Comparison of ENCODE assay signal across 1 cellular context in the genomic region with DNA sequence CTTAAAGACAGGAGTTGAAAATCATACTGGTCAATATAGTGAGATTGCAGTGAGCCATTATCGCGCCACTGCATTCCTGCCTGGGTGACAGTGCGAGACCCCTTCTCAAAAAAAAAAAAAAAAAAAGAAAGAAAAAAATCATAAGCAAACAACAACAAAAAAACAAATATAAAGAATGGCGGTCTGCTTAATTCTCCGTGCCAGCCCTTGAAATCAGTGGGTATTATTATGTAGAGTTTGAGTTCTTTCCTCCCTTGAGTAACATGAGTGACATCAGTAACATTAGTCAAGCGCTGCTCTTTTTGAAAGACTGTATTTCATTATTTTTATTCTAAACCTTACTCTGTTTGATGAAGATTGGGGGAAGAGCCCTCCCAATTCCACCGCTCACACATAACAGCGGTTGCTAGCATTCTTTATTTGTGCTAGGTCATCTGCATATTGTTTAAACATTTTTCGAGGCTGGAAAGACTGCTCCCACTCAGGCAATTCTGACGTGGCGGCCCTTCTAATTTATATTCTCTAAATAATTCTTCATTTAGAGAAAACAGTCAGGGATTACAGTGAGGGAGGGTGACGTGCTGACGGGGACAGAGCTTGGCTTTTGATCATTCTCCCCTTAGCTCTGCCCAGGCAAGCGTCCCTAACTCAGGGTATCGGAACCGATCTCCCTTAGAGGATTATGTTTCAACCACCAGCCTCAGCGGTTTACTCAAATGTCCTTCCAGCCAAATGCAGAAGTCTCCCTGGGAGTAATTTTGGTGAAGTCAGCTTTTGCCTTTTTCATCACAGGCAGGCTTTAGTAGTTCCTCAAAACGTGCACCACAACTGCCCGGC.
TF ChIP-seq lines count a peak whose summit lies in the region.

No MANE protein-coding gene starts in this region.

TF ChIP-seq in K562, 482 proteins besides CTCF, POLR2A, EP300 and RAD21 (continued from another document and continues in another):
- TF ChIP-seq LCOR (CRISPR knock-in tag; IDR thresholded peaks at IDR 0.05), result peak; percentile 96; the same call in 1 of the 2 replicates
- TF ChIP-seq, protein P1, sequence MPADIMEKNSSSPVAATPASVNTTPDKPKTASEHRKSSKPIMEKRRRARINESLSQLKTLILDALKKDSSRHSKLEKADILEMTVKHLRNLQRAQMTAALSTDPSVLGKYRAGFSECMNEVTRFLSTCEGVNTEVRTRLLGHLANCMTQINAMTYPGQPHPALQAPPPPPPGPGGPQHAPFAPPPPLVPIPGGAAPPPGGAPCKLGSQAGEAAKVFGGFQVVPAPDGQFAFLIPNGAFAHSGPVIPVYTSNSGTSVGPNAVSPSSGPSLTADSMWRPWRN (IDR thresholded peaks at IDR 0.05; ENCODE audit: low read depth), result 0 out of 2 replicates have a peak, but pooled peaks have one; percentile 37
- TF ChIP-seq BCOR (IDR thresholded peaks at IDR 0.05), result 0 out of 2 replicates have a peak, but pooled peaks have one; percentile 25
- no peak for TF ChIP-seq ETV5 (CRISPR knock-in tag; IDR thresholded peaks at IDR 0.05; ENCODE audit: low read depth)
- peak in 1 of 2 experiments; percentile 91; a peak in 1 of 4 replicates for TF ChIP-seq ZNF318 (IDR thresholded peaks at IDR 0.05; ENCODE audit: borderline replicate concordance in 1 of 2, low read depth in 1 of 2)
- TF ChIP-seq MXD1 (CRISPR knock-in tag; IDR thresholded peaks at IDR 0.05; ENCODE audit: borderline replicate concordance, poor library complexity, severe bottlenecking), result no peak
- TF ChIP-seq L3MBTL2 (IDR thresholded peaks at IDR 0.05), result no peak
- no peak for TF ChIP-seq ZNF12 (CRISPR knock-in tag; IDR thresholded peaks at IDR 0.05)
- TF ChIP-seq HDGF (IDR thresholded peaks at IDR 0.05), result no peak
- TF ChIP-seq HNRNPL (IDR thresholded peaks at IDR 0.05; ENCODE audit: low read depth, low read length), result no peak
- no peak for TF ChIP-seq ZNF561 (CRISPR knock-in tag; conservative IDR thresholded peaks at IDR 0.05)
- no peak for TF ChIP-seq NR2C2 (CRISPR knock-in tag; IDR thresholded peaks at IDR 0.05)
- TF ChIP-seq NR2C2 (tag; IDR thresholded peaks at IDR 0.05), result no peak; the same call in 1 of the 2 replicates
- TF ChIP-seq ZKSCAN1 (IDR thresholded peaks at IDR 0.05; ENCODE audit: low read depth, low read length), result no peak
- no peak for TF ChIP-seq FOSL1 (tag; conservative IDR thresholded peaks at IDR 0.05)
- no peak for TF ChIP-seq XRCC5 (IDR thresholded peaks at IDR 0.05; ENCODE audit: low read depth, low read length)
- no peak for TF ChIP-seq ZNF740 (CRISPR knock-in tag; IDR thresholded peaks at IDR 0.05)
- no peak for TF ChIP-seq ZNF740 (tag; IDR thresholded peaks at IDR 0.05)
- TF ChIP-seq ETS2 (tag; IDR thresholded peaks at IDR 0.05; ENCODE audit: borderline replicate concordance, poor library complexity, severe bottlenecking), result no peak
- TF ChIP-seq PML (IDR thresholded peaks at IDR 0.05; ENCODE audit: low read length), result no peak; the same call in 1 of the 2 replicates
- TF ChIP-seq TARDBP (IDR thresholded peaks at IDR 0.05), result no peak
- TF ChIP-seq ELF4 (CRISPR knock-in tag; IDR thresholded peaks at IDR 0.05), result no peak
- TF ChIP-seq ZNF668 (CRISPR knock-in tag; IDR thresholded peaks at IDR 0.05), result no peak
- TF ChIP-seq ARID2 (IDR thresholded peaks at IDR 0.05), result 0 out of 2 replicates have a peak, but pooled peaks have one; percentile 34
- TF ChIP-seq CSDE1 (IDR thresholded peaks at IDR 0.05), result no peak
- no peak for TF ChIP-seq RBBP5 (IDR thresholded peaks at IDR 0.05; ENCODE audit: borderline replicate concordance, insufficient read depth, low read length, poor library complexity, severe bottlenecking)
- no peak for TF ChIP-seq BCL6 (CRISPR knock-in tag; IDR thresholded peaks at IDR 0.05)
- no peak for TF ChIP-seq BRD4 (IDR thresholded peaks at IDR 0.05)
- no peak for TF ChIP-seq E4F1 (CRISPR knock-in tag; IDR thresholded peaks at IDR 0.05; ENCODE audit: borderline replicate concordance)
- TF ChIP-seq, protein P2, sequence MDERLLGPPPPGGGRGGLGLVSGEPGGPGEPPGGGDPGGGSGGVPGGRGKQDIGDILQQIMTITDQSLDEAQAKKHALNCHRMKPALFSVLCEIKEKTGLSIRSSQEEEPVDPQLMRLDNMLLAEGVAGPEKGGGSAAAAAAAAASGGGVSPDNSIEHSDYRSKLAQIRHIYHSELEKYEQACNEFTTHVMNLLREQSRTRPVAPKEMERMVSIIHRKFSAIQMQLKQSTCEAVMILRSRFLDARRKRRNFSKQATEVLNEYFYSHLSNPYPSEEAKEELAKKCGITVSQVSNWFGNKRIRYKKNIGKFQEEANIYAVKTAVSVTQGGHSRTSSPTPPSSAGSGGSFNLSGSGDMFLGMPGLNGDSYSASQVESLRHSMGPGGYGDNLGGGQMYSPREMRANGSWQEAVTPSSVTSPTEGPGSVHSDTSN (CRISPR knock-in tag; IDR thresholded peaks at IDR 0.05; ENCODE audit: low read depth), result no peak
- TF ChIP-seq, protein P2 (tag; conservative IDR thresholded peaks at IDR 0.05; ENCODE audit: low read depth), result 0 out of 2 replicates have a peak, but pooled peaks have one; percentile 5
- TF ChIP-seq, protein P3, sequence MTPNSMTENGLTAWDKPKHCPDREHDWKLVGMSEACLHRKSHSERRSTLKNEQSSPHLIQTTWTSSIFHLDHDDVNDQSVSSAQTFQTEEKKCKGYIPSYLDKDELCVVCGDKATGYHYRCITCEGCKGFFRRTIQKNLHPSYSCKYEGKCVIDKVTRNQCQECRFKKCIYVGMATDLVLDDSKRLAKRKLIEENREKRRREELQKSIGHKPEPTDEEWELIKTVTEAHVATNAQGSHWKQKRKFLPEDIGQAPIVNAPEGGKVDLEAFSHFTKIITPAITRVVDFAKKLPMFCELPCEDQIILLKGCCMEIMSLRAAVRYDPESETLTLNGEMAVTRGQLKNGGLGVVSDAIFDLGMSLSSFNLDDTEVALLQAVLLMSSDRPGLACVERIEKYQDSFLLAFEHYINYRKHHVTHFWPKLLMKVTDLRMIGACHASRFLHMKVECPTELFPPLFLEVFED (CRISPR knock-in tag; conservative IDR thresholded peaks at IDR 0.05), result no peak
- no peak for TF ChIP-seq ZNF274 (IDR thresholded peaks at IDR 0.05; ENCODE audit: borderline replicate concordance, low read depth, low read length)
- TF ChIP-seq ZBTB34 (CRISPR knock-in tag; IDR thresholded peaks at IDR 0.05), result no peak; the same call in 1 of the 2 replicates
- TF ChIP-seq THRAP3 (IDR thresholded peaks at IDR 0.05; ENCODE audit: borderline replicate concordance), result no peak
- no peak; the same call in 1 of the 2 replicates for TF ChIP-seq NFRKB (IDR thresholded peaks at IDR 0.05; ENCODE audit: low read depth)
- TF ChIP-seq HMBOX1 (IDR thresholded peaks at IDR 0.05), result peak; percentile 94
- no peak for TF ChIP-seq ZFP36 (IDR thresholded peaks at IDR 0.05; ENCODE audit: low read depth, low read length, partially characterized antibody)
- TF ChIP-seq TAF9B (IDR thresholded peaks at IDR 0.05; ENCODE audit: partially characterized antibody), result no peak
